2 cellular contexts compared by ENCODE assay signal in the genomic region with DNA sequence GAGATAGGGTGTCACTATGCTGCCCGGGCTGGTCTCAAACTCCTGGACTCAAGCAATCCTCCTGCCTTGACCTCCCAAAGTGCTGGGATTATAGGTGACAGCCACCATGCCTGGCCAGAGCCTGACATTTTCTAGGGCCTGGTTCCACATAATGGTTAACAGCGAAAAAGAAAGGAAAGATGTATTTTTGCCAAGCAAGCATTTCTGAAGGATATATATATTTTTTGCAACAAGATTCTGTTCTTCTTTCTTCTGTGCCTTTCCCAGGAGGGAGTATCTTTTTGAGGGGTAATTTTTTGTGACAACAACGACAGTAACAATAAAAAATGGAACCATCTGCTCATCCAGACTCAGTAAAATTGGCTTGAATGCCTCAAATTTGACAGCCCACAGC.
A peak's percentile ranks its signal among the peaks of the same experiment; 100 is the strongest.
TF ChIP-seq lines count a peak whose summit lies in the region.

No MANE protein-coding gene starts in this region.

TF ChIP-seq in HepG2, 621 proteins besides CTCF, POLR2A, EP300 and RAD21:
- TF ChIP-seq ZBTB21 (CRISPR knock-in tag; IDR thresholded peaks at IDR 0.05) = no peak
- no peak for TF ChIP-seq ZFP36 (IDR thresholded peaks at IDR 0.05; ENCODE audit: borderline replicate concordance, low read depth, low read length, partially characterized antibody)
- TF ChIP-seq ZNF282 (IDR thresholded peaks at IDR 0.05; ENCODE audit: partially characterized antibody) = no peak
- no peak for TF ChIP-seq NR2F1 (CRISPR knock-in tag; IDR thresholded peaks at IDR 0.05)
- no peak for TF ChIP-seq EEA1 (CRISPR knock-in tag; IDR thresholded peaks at IDR 0.05; ENCODE audit: borderline replicate concordance)
- TF ChIP-seq MAFK (conservative IDR thresholded peaks at IDR 0.05 in 1 of 2, IDR thresholded peaks at IDR 0.05 in 1 of 2; ENCODE audit: low read length in 2 of 2) = peak; percentile 62 to 66
- peak; percentile 34 for TF ChIP-seq MAFF (IDR thresholded peaks at IDR 0.05; ENCODE audit: low read depth, low read length)
- no peak for TF ChIP-seq ZNF792 (CRISPR knock-in tag; IDR thresholded peaks at IDR 0.05)
- TF ChIP-seq, protein P1, sequence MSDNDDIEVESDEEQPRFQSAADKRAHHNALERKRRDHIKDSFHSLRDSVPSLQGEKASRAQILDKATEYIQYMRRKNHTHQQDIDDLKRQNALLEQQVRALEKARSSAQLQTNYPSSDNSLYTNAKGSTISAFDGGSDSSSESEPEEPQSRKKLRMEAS (IDR thresholded peaks at IDR 0.05) = no peak

TF ChIP-seq in K562, 482 proteins besides CTCF, POLR2A, EP300 and RAD21:
- TF ChIP-seq ZNF778 (CRISPR knock-in tag; IDR thresholded peaks at IDR 0.05) = no peak
- TF ChIP-seq MCM3 (IDR thresholded peaks at IDR 0.05) = no peak
- TF ChIP-seq C11orf30 (IDR thresholded peaks at IDR 0.05; ENCODE audit: low read depth) = peak; percentile 30
- no peak for TF ChIP-seq MBD2 (IDR thresholded peaks at IDR 0.05; ENCODE audit: borderline replicate concordance, low read depth)
- TF ChIP-seq, protein P2, sequence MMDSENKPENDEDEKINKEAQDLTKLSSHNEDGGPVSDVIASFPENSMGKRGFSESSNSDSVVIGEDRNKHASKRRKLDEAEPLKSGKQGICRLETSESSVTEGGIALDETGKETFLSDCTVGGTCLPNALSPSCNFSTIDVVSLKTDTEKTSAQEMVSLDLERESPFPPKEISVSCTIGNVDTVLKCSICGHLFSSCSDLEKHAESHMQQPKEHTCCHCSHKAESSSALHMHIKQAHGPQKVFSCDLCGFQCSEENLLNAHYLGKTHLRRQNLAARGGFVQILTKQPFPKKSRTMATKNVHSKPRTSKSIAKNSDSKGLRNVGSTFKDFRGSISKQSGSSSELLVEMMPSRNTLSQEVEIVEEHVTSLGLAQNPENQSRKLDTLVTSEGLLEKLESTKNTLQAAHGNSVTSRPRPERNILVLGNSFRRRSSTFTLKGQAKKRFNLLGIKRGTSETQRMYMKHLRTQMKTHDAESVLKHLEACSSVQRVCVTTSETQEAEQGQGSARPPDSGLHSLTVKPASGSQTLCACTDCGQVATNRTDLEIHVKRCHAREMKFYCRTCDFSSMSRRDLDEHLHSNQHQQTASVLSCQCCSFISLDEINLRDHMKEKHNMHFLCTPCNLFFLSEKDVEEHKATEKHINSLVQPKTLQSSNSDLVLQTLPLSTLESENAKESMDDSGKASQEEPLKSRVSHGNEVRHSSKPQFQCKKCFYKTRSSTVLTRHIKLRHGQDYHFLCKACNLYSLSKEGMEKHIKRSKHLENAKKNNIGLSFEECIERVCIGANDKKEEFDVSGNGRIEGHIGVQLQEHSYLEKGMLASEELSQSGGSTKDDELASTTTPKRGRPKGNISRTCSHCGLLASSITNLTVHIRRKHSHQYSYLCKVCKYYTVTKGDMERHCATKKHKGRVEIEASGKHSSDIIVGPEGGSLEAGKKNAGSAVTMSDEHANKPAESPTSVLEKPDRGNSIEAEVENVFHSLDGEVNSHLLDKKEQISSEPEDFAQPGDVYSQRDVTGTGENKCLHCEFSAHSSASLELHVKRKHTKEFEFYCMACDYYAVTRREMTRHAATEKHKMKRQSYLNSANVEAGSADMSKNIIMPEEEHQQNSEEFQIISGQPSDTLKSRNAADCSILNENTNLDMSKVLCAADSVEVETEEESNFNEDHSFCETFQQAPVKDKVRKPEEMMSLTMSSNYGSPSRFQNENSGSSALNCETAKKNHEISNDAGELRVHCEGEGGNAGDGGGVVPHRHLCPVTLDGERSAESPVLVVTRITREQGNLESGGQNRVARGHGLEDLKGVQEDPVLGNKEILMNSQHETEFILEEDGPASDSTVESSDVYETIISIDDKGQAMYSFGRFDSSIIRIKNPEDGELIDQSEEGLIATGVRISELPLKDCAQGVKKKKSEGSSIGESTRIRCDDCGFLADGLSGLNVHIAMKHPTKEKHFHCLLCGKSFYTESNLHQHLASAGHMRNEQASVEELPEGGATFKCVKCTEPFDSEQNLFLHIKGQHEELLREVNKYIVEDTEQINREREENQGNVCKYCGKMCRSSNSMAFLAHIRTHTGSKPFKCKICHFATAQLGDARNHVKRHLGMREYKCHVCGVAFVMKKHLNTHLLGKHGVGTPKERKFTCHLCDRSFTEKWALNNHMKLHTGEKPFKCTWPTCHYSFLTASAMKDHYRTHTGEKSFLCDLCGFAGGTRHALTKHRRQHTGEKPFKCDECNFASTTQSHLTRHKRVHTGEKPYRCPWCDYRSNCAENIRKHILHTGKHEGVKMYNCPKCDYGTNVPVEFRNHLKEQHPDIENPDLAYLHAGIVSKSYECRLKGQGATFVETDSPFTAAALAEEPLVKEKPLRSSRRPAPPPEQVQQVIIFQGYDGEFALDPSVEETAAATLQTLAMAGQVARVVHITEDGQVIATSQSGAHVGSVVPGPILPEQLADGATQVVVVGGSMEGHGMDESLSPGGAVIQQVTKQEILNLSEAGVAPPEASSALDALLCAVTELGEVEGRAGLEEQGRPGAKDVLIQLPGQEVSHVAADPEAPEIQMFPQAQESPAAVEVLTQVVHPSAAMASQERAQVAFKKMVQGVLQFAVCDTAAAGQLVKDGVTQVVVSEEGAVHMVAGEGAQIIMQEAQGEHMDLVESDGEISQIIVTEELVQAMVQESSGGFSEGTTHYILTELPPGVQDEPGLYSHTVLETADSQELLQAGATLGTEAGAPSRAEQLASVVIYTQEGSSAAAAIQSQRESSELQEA (IDR thresholded peaks at IDR 0.05; ENCODE audit: low read depth) = no peak
- TF ChIP-seq BMI1 (IDR thresholded peaks at IDR 0.05; ENCODE audit: low read length) = no peak
- TF ChIP-seq ZNF174 (CRISPR knock-in tag; IDR thresholded peaks at IDR 0.05) = no peak
- TF ChIP-seq PATZ1 (CRISPR knock-in tag; IDR thresholded peaks at IDR 0.05; ENCODE audit: borderline replicate concordance) = no peak
- TF ChIP-seq FOXO4 (CRISPR knock-in tag; IDR thresholded peaks at IDR 0.05) = no peak
- TF ChIP-seq HEY1 (CRISPR knock-in tag; IDR thresholded peaks at IDR 0.05; ENCODE audit: borderline replicate concordance) = no peak
- peak; percentile 58 for TF ChIP-seq ZNF316 (IDR thresholded peaks at IDR 0.05)
- TF ChIP-seq BRCA1 (IDR thresholded peaks at IDR 0.05) = no peak
- no peak for TF ChIP-seq BRCA1 (CRISPR knock-in tag; IDR thresholded peaks at IDR 0.05)
